1 cellular context compared by ENCODE assay signal in the genomic region with DNA sequence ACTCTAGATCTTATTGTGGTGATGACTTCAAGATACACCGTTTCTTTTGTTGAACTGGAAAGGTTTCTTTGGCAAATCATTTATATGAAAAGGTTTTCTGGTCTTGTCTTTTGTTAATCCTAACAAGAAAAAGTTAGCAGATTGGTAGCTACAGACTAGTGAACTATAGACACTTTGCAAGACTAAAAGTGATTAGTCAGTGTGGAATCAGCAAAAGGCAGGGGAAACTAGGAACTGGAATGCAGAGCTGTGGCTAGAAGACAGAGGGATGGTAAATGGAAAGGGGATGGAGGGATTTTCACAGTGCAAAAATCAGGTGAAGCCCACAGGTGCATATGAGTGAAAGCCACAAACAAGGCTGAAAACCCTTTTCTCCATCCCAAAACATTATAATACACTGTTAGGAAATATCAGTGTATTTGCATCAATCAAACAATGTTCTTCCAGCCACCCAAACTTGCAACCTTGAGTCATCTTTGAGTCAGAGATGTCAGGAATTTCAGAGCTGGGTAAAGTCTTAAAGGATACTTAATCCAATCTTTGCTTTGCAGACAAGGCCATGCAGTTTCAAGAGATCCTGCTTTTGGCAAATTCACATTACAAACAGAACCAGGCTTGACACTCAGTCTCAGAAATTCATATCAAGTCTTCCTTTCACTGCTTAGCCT.
TF ChIP-seq lines count a peak whose summit lies in the region.

No MANE protein-coding gene starts in this region.

TF ChIP-seq in SK-N-SH, 30 proteins besides CTCF, POLR2A, EP300 and RAD21 (continued from another document):
- peak; percentile 67 for TF ChIP-seq JUND (IDR thresholded peaks at IDR 0.05)
- no peak for TF ChIP-seq TAF1 (IDR thresholded peaks at IDR 0.05; ENCODE audit: borderline replicate concordance, low read depth, low read length)
- no peak for TF ChIP-seq RCOR1 (IDR thresholded peaks at IDR 0.05; ENCODE audit: low read length)
- peak; percentile 35; the same call in 1 of the 2 replicates for TF ChIP-seq TCF12 (IDR thresholded peaks at IDR 0.05)
- TF ChIP-seq RXRA (IDR thresholded peaks at IDR 0.05; ENCODE audit: borderline replicate concordance, low read depth) = 0 out of 2 replicates have a peak, but pooled peaks have one; percentile 7
- TF ChIP-seq SIN3A (IDR thresholded peaks at IDR 0.05; ENCODE audit: borderline replicate concordance, low read depth, low read length) = no peak
- TF ChIP-seq ELF1 (IDR thresholded peaks at IDR 0.05) = no peak
- TF ChIP-seq, protein P1, sequence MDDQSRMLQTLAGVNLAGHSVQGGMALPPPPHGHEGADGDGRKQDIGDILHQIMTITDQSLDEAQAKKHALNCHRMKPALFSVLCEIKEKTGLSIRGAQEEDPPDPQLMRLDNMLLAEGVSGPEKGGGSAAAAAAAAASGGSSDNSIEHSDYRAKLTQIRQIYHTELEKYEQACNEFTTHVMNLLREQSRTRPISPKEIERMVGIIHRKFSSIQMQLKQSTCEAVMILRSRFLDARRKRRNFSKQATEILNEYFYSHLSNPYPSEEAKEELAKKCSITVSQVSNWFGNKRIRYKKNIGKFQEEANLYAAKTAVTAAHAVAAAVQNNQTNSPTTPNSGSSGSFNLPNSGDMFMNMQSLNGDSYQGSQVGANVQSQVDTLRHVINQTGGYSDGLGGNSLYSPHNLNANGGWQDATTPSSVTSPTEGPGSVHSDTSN (IDR thresholded peaks at IDR 0.05) = peak; percentile 64
- TF ChIP-seq, protein P2, sequence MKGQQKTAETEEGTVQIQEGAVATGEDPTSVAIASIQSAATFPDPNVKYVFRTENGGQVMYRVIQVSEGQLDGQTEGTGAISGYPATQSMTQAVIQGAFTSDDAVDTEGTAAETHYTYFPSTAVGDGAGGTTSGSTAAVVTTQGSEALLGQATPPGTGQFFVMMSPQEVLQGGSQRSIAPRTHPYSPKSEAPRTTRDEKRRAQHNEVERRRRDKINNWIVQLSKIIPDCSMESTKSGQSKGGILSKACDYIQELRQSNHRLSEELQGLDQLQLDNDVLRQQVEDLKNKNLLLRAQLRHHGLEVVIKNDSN (IDR thresholded peaks at IDR 0.05; ENCODE audit: borderline replicate concordance, low read depth) = no peak
- TF ChIP-seq FOSL2 (IDR thresholded peaks at IDR 0.05; ENCODE audit: borderline replicate concordance, low read depth) = peak; percentile 86; the same call in 1 of the 2 replicates
- TF ChIP-seq NRF1 (IDR thresholded peaks at IDR 0.05; ENCODE audit: low read depth, low read length) = no peak
- TF ChIP-seq, protein P3, sequence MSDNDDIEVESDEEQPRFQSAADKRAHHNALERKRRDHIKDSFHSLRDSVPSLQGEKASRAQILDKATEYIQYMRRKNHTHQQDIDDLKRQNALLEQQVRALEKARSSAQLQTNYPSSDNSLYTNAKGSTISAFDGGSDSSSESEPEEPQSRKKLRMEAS (IDR thresholded peaks at IDR 0.05; ENCODE audit: low read depth) = no peak
- TF ChIP-seq, protein P4, sequence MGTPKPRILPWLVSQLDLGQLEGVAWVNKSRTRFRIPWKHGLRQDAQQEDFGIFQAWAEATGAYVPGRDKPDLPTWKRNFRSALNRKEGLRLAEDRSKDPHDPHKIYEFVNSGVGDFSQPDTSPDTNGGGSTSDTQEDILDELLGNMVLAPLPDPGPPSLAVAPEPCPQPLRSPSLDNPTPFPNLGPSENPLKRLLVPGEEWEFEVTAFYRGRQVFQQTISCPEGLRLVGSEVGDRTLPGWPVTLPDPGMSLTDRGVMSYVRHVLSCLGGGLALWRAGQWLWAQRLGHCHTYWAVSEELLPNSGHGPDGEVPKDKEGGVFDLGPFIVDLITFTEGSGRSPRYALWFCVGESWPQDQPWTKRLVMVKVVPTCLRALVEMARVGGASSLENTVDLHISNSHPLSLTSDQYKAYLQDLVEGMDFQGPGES (IDR thresholded peaks at IDR 0.05; ENCODE audit: low read depth, low read length) = no peak
- TF ChIP-seq GABPA (IDR thresholded peaks at IDR 0.05; ENCODE audit: low read depth) = no peak
- TF ChIP-seq, protein P5, sequence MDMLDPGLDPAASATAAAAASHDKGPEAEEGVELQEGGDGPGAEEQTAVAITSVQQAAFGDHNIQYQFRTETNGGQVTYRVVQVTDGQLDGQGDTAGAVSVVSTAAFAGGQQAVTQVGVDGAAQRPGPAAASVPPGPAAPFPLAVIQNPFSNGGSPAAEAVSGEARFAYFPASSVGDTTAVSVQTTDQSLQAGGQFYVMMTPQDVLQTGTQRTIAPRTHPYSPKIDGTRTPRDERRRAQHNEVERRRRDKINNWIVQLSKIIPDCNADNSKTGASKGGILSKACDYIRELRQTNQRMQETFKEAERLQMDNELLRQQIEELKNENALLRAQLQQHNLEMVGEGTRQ (IDR thresholded peaks at IDR 0.05; ENCODE audit: borderline replicate concordance, low read depth, low read length) = no peak
- no peak for TF ChIP-seq MEF2A (IDR thresholded peaks at IDR 0.05; ENCODE audit: borderline replicate concordance, low read depth)
- no peak for TF ChIP-seq FOXJ3 (CRISPR knock-in tag; IDR thresholded peaks at IDR 0.05)
- TF ChIP-seq CHD2 (IDR thresholded peaks at IDR 0.05; ENCODE audit: low read length, partially characterized antibody) = no peak
- no peak for TF ChIP-seq RFX5 (IDR thresholded peaks at IDR 0.05; ENCODE audit: low read length)
- no peak for TF ChIP-seq YY1 (IDR thresholded peaks at IDR 0.05; ENCODE audit: low read depth)
- no peak for TF ChIP-seq GATA2 (CRISPR knock-in tag; IDR thresholded peaks at IDR 0.05)
- no peak for TF ChIP-seq SMC3 (IDR thresholded peaks at IDR 0.05; ENCODE audit: low read depth, low read length)
- no peak for TF ChIP-seq EZH2phosphoT487 (IDR thresholded peaks at IDR 0.05; ENCODE audit: borderline replicate concordance, low read depth)
- TF ChIP-seq, protein P6, sequence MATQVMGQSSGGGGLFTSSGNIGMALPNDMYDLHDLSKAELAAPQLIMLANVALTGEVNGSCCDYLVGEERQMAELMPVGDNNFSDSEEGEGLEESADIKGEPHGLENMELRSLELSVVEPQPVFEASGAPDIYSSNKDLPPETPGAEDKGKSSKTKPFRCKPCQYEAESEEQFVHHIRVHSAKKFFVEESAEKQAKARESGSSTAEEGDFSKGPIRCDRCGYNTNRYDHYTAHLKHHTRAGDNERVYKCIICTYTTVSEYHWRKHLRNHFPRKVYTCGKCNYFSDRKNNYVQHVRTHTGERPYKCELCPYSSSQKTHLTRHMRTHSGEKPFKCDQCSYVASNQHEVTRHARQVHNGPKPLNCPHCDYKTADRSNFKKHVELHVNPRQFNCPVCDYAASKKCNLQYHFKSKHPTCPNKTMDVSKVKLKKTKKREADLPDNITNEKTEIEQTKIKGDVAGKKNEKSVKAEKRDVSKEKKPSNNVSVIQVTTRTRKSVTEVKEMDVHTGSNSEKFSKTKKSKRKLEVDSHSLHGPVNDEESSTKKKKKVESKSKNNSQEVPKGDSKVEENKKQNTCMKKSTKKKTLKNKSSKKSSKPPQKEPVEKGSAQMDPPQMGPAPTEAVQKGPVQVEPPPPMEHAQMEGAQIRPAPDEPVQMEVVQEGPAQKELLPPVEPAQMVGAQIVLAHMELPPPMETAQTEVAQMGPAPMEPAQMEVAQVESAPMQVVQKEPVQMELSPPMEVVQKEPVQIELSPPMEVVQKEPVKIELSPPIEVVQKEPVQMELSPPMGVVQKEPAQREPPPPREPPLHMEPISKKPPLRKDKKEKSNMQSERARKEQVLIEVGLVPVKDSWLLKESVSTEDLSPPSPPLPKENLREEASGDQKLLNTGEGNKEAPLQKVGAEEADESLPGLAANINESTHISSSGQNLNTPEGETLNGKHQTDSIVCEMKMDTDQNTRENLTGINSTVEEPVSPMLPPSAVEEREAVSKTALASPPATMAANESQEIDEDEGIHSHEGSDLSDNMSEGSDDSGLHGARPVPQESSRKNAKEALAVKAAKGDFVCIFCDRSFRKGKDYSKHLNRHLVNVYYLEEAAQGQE (IDR thresholded peaks at IDR 0.05; ENCODE audit: low read depth, low read length) = no peak
- TF ChIP-seq, protein P7, sequence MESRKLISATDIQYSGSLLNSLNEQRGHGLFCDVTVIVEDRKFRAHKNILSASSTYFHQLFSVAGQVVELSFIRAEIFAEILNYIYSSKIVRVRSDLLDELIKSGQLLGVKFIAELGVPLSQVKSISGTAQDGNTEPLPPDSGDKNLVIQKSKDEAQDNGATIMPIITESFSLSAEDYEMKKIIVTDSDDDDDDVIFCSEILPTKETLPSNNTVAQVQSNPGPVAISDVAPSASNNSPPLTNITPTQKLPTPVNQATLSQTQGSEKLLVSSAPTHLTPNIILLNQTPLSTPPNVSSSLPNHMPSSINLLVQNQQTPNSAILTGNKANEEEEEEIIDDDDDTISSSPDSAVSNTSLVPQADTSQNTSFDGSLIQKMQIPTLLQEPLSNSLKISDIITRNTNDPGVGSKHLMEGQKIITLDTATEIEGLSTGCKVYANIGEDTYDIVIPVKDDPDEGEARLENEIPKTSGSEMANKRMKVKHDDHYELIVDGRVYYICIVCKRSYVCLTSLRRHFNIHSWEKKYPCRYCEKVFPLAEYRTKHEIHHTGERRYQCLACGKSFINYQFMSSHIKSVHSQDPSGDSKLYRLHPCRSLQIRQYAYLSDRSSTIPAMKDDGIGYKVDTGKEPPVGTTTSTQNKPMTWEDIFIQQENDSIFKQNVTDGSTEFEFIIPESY (IDR thresholded peaks at IDR 0.05; ENCODE audit: borderline replicate concordance, low read depth) = no peak
- no peak for TF ChIP-seq POLR2AphosphoS5 (IDR thresholded peaks at IDR 0.05; ENCODE audit: low read depth, low read length)
- peak; percentile 63; the same call in 1 of the 2 replicates for TF ChIP-seq TEAD4 (IDR thresholded peaks at IDR 0.05; ENCODE audit: borderline replicate concordance, insufficient read depth)
- no peak; the same call in 1 of the 2 replicates for TF ChIP-seq NFIC (IDR thresholded peaks at IDR 0.05; ENCODE audit: borderline replicate concordance)
- TF ChIP-seq FOXM1 (IDR thresholded peaks at IDR 0.05; ENCODE audit: low read depth) = no peak
